In genomic region chr4:95572304-95572991, GRCh38 we compare ENCODE assay signal across 12 cellular contexts. TPM values are rescaled to one million over a fixed set of nuclear protein-coding genes. Genes with fewer than 3 reads are reported as not detected.
DNase-seq lines count a peak whose midpoint lies in the region; ATAC-seq and TF ChIP-seq lines count a peak whose summit lies in the region.
"Had no signal": no experiment of that assay in that cellular context is flagged by ENCODE, and none has a peak within 500 bp of the region (broad histone marks: within the 10 kb centered on the region; RNA-seq: fewer than 3 reads in every experiment).

No MANE protein-coding gene starts in this region.

- no peaks in the 10 kb centered on the region for H3K79me2 ChIP-seq in smooth muscle cell (ENCODE audit: low read depth)

- H3K27ac ChIP-seq in smooth muscle cell (ENCODE audit: low read depth), result no peak overlapping the region

- H3K36me3 ChIP-seq in neuron (ENCODE audit: insufficient read depth, low read length), result no peaks in the 10 kb centered on the region
- no peaks in the 10 kb centered on the region for H3K36me3 ChIP-seq in smooth muscle cell (ENCODE audit: low read depth)

- no peak overlapping the region for H3K4me2 ChIP-seq in smooth muscle cell

- H3K27me3 ChIP-seq in neuron (ENCODE audit: insufficient read depth, low read length) (no peaks in the 10 kb centered on the region), smooth muscle cell (ENCODE audit: low read depth) (no peaks in the 10 kb centered on the region)

- H3K4me3 ChIP-seq in fibroblast of pulmonary artery (replicated peaks; ENCODE audit: low read depth, low read length) (no peak overlapping the region), neuron (ENCODE audit: low read length) (no peak overlapping the region), smooth muscle cell (no peak overlapping the region)

- TF ChIP-seq CTCF in fibroblast of pulmonary artery (IDR thresholded peaks at IDR 0.05; ENCODE audit: low read length, missing control alignments) (no peak), smooth muscle cell (IDR thresholded peaks at IDR 0.05; ENCODE audit: borderline replicate concordance, insufficient read depth, poor library complexity, severe bottlenecking) (no peak)

- no peaks in the 10 kb centered on the region for H4K20me1 ChIP-seq in smooth muscle cell (ENCODE audit: low read depth)

- no peaks in the 10 kb centered on the region for H3K9me3 ChIP-seq in neuron (ENCODE audit: low read length)
- no peaks in the 10 kb centered on the region for H3K9me3 ChIP-seq in smooth muscle cell (replicated peaks; ENCODE audit: low read depth)

- no peak overlapping the region for H3K9ac ChIP-seq in smooth muscle cell (ENCODE audit: low read depth)

- peak; percentile 64 for DNase-seq in H4 (ENCODE audit: low spot score)
- DNase-seq in RPMI8226, result peak; percentile 3
- DNase-seq in fibroblast of pulmonary artery (ENCODE audit: low read depth), result peak; percentile 74
- DNase-seq in smooth muscle cell (lab: John Stamatoyannopoulos, UW; ENCODE audit: unreplicated experiment), result no peak
- no peak for DNase-seq in NCI-H82 (lab: John Stamatoyannopoulos, UW)
- no peak for DNase-seq in activated CD4-positive, alpha-beta T cell treated with anti-CD3 and anti-CD28 coated beads, Interleukin-2, amount 50 U/mL, for 1 hour
- DNase-seq: activated gamma-delta T cell treated with Interleukin-2 at 50 U/mL for 16 hours, foreskin fibroblast, NCI-H2107, T1000 had no signal

- no peak for ATAC-seq in HG03108 (IDR thresholded peaks at IDR 0.05; ENCODE audit: unreplicated experiment)

- H3K4me1 ChIP-seq in neuron (ENCODE audit: insufficient read depth, low read length), result peaks cover 9% of the 10 kb centered on the region
- H3K4me1 ChIP-seq in smooth muscle cell (ENCODE audit: low read depth), result no peaks in the 10 kb centered on the region

- H2AFZ ChIP-seq in neuron (ENCODE audit: low read depth, low read length), result peak overlapping the region; percentile 42
- no peak overlapping the region for H2AFZ ChIP-seq in smooth muscle cell (ENCODE audit: low read depth)

- no peaks in the 10 kb centered on the region for H3F3A ChIP-seq in smooth muscle cell (ENCODE audit: low read depth)

- WGBS in smooth muscle cell (ENCODE audit: low lambda C conversion rate), result 65% methylated on average over 6 of the region's 6 CpGs

RNA-seq across cellular contexts. Expression of gene UNC5C, which starts 23.7 kb away (rescaled TPM):
- total RNA-seq in H4 (2014; rRNA removed; shearing (Covaris generic)), result 9.1 and 11.3 TPM in 2 replicates
- total RNA-seq in smooth muscle cell, result 15.6 and 15.7 TPM in 2 replicates
- polyA plus RNA-seq in smooth muscle cell, result 2.0 and 5.7 TPM in 2 replicates

Comparison
In these comparisons a context has a peak if more than half of its experiments do, and no peak if none do; other contexts are left out.
1. DNase-seq: peak in H4 (single experiment), RPMI8226 (single experiment) and fibroblast of pulmonary artery (single experiment); none in smooth muscle cell (single experiment), NCI-H82 (single experiment) and activated CD4-positive, alpha-beta T cell treated with anti-CD3 and anti-CD28 coated beads, Interleukin-2, amount 50 U/mL, for 1 hour (single experiment).